Comparison of ENCODE assay signal across 1 cellular context in genomic region chr2:226835796-226836547, GRCh38.
TF ChIP-seq lines count a peak whose summit lies in the region.

TSS of gene RHBDD1 (plus strand) at chr2:226836054. CDS start at chr2:226864694, 28,640 bp downstream.

TF ChIP-seq in GM12878, 131 proteins besides CTCF, POLR2A, EP300 and RAD21 (continued from another document and continues in another):
- peak; percentile 67; the same call in 1 of the 2 replicates for TF ChIP-seq GABPA (IDR thresholded peaks at IDR 0.05; ENCODE audit: low read depth)
- TF ChIP-seq PKNOX1 (IDR thresholded peaks at IDR 0.05): peak; percentile 87
- TF ChIP-seq SMAD5 (IDR thresholded peaks at IDR 0.05; ENCODE audit: low read depth): peak; percentile 88
- no peak for TF ChIP-seq NR2F1 (conservative IDR thresholded peaks at IDR 0.05)
- peak; percentile 69 for TF ChIP-seq RUNX3 (IDR thresholded peaks at IDR 0.05; ENCODE audit: low read length)
- peak; percentile 74; the same call in 1 of the 2 replicates for TF ChIP-seq BACH1 (IDR thresholded peaks at IDR 0.05; ENCODE audit: borderline replicate concordance)
- no peak for TF ChIP-seq KAT2A (conservative IDR thresholded peaks at IDR 0.05; ENCODE audit: control insufficient read depth, low read depth, low read length)
- no peak for TF ChIP-seq ESRRA (IDR thresholded peaks at IDR 0.05; ENCODE audit: low read length)
- TF ChIP-seq LARP7 (IDR thresholded peaks at IDR 0.05): peak; percentile 83
- no peak for TF ChIP-seq E2F8 (IDR thresholded peaks at IDR 0.05; ENCODE audit: low read depth, partially characterized antibody)
- TF ChIP-seq JUNB (IDR thresholded peaks at IDR 0.05): peak; percentile 34; the same call in 1 of the 2 replicates
- TF ChIP-seq HSF1 (IDR thresholded peaks at IDR 0.05; ENCODE audit: low read depth, low read length): no peak
- TF ChIP-seq EED (IDR thresholded peaks at IDR 0.05; ENCODE audit: low read depth): peak; percentile 51; the same call in 1 of the 2 replicates
- peak; percentile 38 for TF ChIP-seq KLF5 (IDR thresholded peaks at IDR 0.05; ENCODE audit: partially characterized antibody)
- peak; percentile 48 for TF ChIP-seq E4F1 (IDR thresholded peaks at IDR 0.05; ENCODE audit: borderline replicate concordance, partially characterized antibody)
- peak; percentile 77; the same call in 1 of the 2 replicates for TF ChIP-seq PAX5 (IDR thresholded peaks at IDR 0.05; ENCODE audit: borderline replicate concordance, low read depth, low read length)
- TF ChIP-seq NFYA (IDR thresholded peaks at IDR 0.05; ENCODE audit: borderline replicate concordance, low read depth, low read length): no peak
- no peak; the same call in 1 of the 2 replicates for TF ChIP-seq SMC3 (IDR thresholded peaks at IDR 0.05; ENCODE audit: borderline replicate concordance, low read length)
- peak; percentile 82 for TF ChIP-seq ATF7 (IDR thresholded peaks at IDR 0.05; ENCODE audit: low read depth)
- peak; percentile 64 for TF ChIP-seq SMAD1 (IDR thresholded peaks at IDR 0.05; ENCODE audit: low read depth, partially characterized antibody)
- peak; percentile 48 for TF ChIP-seq YY1 (IDR thresholded peaks at IDR 0.05; ENCODE audit: low read depth, low read length)
- 0 out of 2 replicates have a peak, but pooled peaks have one; percentile 32 for TF ChIP-seq HDGF (IDR thresholded peaks at IDR 0.05)
- no peak for TF ChIP-seq ZNF24 (IDR thresholded peaks at IDR 0.05)
- TF ChIP-seq IRF3 (IDR thresholded peaks at IDR 0.05): 0 out of 2 replicates have a peak, but pooled peaks have one; percentile 18
- TF ChIP-seq WRNIP1 (IDR thresholded peaks at IDR 0.05; ENCODE audit: borderline replicate concordance, low read depth, low read length): no peak
- peak; percentile 83 for TF ChIP-seq SIN3A (IDR thresholded peaks at IDR 0.05; ENCODE audit: low read depth, low read length)
- peak; percentile 65 for TF ChIP-seq RELB (IDR thresholded peaks at IDR 0.05; ENCODE audit: low read depth)
- TF ChIP-seq HDAC2 (IDR thresholded peaks at IDR 0.05): no peak
- peak; percentile 60; the same call in 1 of the 2 replicates for TF ChIP-seq ELK1 (IDR thresholded peaks at IDR 0.05; ENCODE audit: low read depth, low read length)
- peak; percentile 22 for TF ChIP-seq CBFB (IDR thresholded peaks at IDR 0.05; ENCODE audit: low read depth)
- TF ChIP-seq SUZ12 (IDR thresholded peaks at IDR 0.05; ENCODE audit: unreplicated experiment): no peak
- peak; percentile 60; the same call in 1 of the 2 replicates for TF ChIP-seq IRF4 (IDR thresholded peaks at IDR 0.05; ENCODE audit: low read depth, low read length)
- TF ChIP-seq MXI1 (IDR thresholded peaks at IDR 0.05; ENCODE audit: low read depth, low read length): peak; percentile 80
- peak; percentile 90 for TF ChIP-seq ZNF207 (IDR thresholded peaks at IDR 0.05; ENCODE audit: borderline replicate concordance)
- TF ChIP-seq HDAC6 (IDR thresholded peaks at IDR 0.05; ENCODE audit: unreplicated experiment): peak; percentile 83
- no peak for TF ChIP-seq PAX8 (IDR thresholded peaks at IDR 0.05)
- 0 out of 4 replicates have a peak, but pooled peaks of 1 of the 2 experiments have one; percentile 54 for TF ChIP-seq CEBPB (IDR thresholded peaks at IDR 0.05; ENCODE audit: borderline replicate concordance in 1 of 2, low read depth in 2 of 2, low read length in 2 of 2)
- no peak for TF ChIP-seq FOS (IDR thresholded peaks at IDR 0.05; ENCODE audit: borderline replicate concordance, extremely low read depth, insufficient read length)
- peak; percentile 72 for TF ChIP-seq TAF1 (IDR thresholded peaks at IDR 0.05; ENCODE audit: borderline replicate concordance, low read depth, low read length)
- peak; percentile 25; the same call in 1 of the 2 replicates for TF ChIP-seq MTA2 (IDR thresholded peaks at IDR 0.05; ENCODE audit: low read depth)
- no peak; the same call in 1 of the 2 replicates for TF ChIP-seq MTA3 (IDR thresholded peaks at IDR 0.05; ENCODE audit: borderline replicate concordance, low read length)
- peak; percentile 84 for TF ChIP-seq NKRF (conservative IDR thresholded peaks at IDR 0.05)
- peak; percentile 46; the same call in 1 of the 2 replicates for TF ChIP-seq TARDBP (IDR thresholded peaks at IDR 0.05; ENCODE audit: borderline replicate concordance)
- TF ChIP-seq ZNF592 (IDR thresholded peaks at IDR 0.05): no peak
- TF ChIP-seq STAT1 (conservative IDR thresholded peaks at IDR 0.05): 0 out of 2 replicates have a peak, but pooled peaks have one; percentile 77
- peak; percentile 18; the same call in 1 of the 2 replicates for TF ChIP-seq NFIC (IDR thresholded peaks at IDR 0.05; ENCODE audit: low read depth, low read length)
